ENCODE assay signal across 10 cellular contexts in the genomic region with DNA sequence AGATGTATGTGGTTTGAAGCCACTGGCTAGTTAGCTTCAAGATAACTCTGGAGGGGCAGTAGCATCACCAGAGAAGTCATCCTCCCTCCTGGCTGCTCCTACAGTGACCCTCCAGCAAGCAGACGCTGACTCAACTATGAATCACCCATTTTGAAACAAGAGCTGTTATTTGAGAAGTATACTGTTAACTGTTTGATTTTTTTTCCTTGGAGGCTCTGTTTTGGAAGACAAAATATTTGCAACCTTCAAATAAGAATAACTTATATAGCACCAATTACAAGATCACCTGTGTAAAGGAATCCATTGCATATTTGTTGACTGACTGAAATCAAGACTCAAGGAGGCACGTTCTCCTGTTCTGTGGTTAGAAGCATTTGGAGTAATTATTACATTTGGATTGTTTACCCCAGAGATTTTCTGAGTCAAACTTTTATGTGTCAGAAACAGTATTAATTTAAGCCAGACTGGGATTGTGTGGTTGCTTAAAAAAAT.
DNase-seq lines count a peak whose midpoint lies in the region; ATAC-seq and TF ChIP-seq lines count a peak whose summit lies in the region.
"Had no signal": no experiment of that assay in that cellular context is flagged by ENCODE, and none has a peak within 500 bp of the region (broad histone marks: within the 10 kb centered on the region; RNA-seq: fewer than 3 reads in every experiment).

No MANE protein-coding gene starts in this region.

- DNase-seq in activated CD8-positive, alpha-beta memory T cell treated with anti-CD3 and anti-CD28 coated beads, Interleukin-2, amount 10 ng/mL, durations not matched to agents 7 days and 5 days: no peak
- no peak for DNase-seq in activated CD8-positive, alpha-beta memory T cell treated with anti-CD3 and anti-CD28 coated beads for 24 hours
- DNase-seq in T1000 (lab: John Stamatoyannopoulos, UW): peak; percentile 11
- DNase-seq in hepatocyte (ENCODE audit: low spot score): peak; percentile 60
- no peak for DNase-seq in type B pancreatic cell (ENCODE audit: extremely low spot score, unreplicated experiment)
- DNase-seq in NCI-H446 treated with DMSO at 0.1 percent for 48 hours (lab: John Stamatoyannopoulos, UW): no peak
- DNase-seq in cerebellum (ENCODE audit: low spot score): no peak
- DNase-seq in coronary artery (ENCODE audit: low spot score): no peak
- DNase-seq: activated CD4-positive, alpha-beta T cell treated with anti-CD3 and anti-CD28 coated beads, Interleukin-2, amount 50 U/mL, for 48 hours had no signal

- H3K4me3 ChIP-seq in hepatocyte: no peak overlapping the region
- no peak overlapping the region for H3K4me3 ChIP-seq in coronary artery

- WGBS in hepatocyte (ENCODE audit: low lambda C conversion rate, missing lambda C conversion rate): 12% methylated on average over 2 of the region's 2 CpGs

- H3K36me3 ChIP-seq in hepatocyte (replicated peaks; ENCODE audit: insufficient read depth, low read depth): no peaks in the 10 kb centered on the region

- peaks cover 2% of the 10 kb centered on the region for H3K9me3 Mint-ChIP-seq in activated CD8-positive, alpha-beta memory T cell treated with anti-CD3 and anti-CD28 coated beads, Interleukin-2, amount 10 ng/mL, durations not matched to agents 7 days and 5 days (ENCODE audit: low read depth)
- no peaks in the 10 kb centered on the region for H3K9me3 Mint-ChIP-seq in type B pancreatic cell

- CTCF ChIA-PET in activated CD8-positive, alpha-beta memory T cell treated with anti-CD3 and anti-CD28 coated beads, Interleukin-2, amount 10 ng/mL, durations not matched to agents 7 days and 5 days (lab: Charles Lee): no interaction called here

- H2AFZ ChIP-seq in hepatocyte: no peak overlapping the region

- no peaks in the 10 kb centered on the region for H3K9me3 ChIP-seq in hepatocyte (ENCODE audit: low read depth)

- peaks cover 42% of the 10 kb centered on the region for H3K27me3 Mint-ChIP-seq in activated CD8-positive, alpha-beta memory T cell treated with anti-CD3 and anti-CD28 coated beads, Interleukin-2, amount 10 ng/mL, durations not matched to agents 7 days and 5 days
- peaks cover 14% of the 10 kb centered on the region for H3K27me3 Mint-ChIP-seq in type B pancreatic cell

- ATAC-seq in activated CD8-positive, alpha-beta memory T cell treated with anti-CD3 and anti-CD28 coated beads, Interleukin-2, amount 10 ng/mL, durations not matched to agents 7 days and 5 days: peak; percentile 47

- no peaks in the 10 kb centered on the region for H3K79me2 ChIP-seq in hepatocyte

- no peak overlapping the region for H3K27ac Mint-ChIP-seq in activated CD8-positive, alpha-beta memory T cell treated with anti-CD3 and anti-CD28 coated beads, Interleukin-2, amount 10 ng/mL, durations not matched to agents 7 days and 5 days
- peak overlapping the region; percentile 12 for H3K27ac Mint-ChIP-seq in type B pancreatic cell
- H3K27ac Mint-ChIP-seq: CD14-positive monocyte had no signal

- H3K36me3 Mint-ChIP-seq in activated CD8-positive, alpha-beta memory T cell treated with anti-CD3 and anti-CD28 coated beads, Interleukin-2, amount 10 ng/mL, durations not matched to agents 7 days and 5 days: no peaks in the 10 kb centered on the region
- no peaks in the 10 kb centered on the region for H3K36me3 Mint-ChIP-seq in type B pancreatic cell
- H3K36me3 Mint-ChIP-seq: CD14-positive monocyte had no signal

- no peak overlapping the region for H3K4me3 Mint-ChIP-seq in activated CD8-positive, alpha-beta memory T cell treated with anti-CD3 and anti-CD28 coated beads, Interleukin-2, amount 10 ng/mL, durations not matched to agents 7 days and 5 days
- H3K4me3 Mint-ChIP-seq in type B pancreatic cell: no peak overlapping the region

- no peaks in the 10 kb centered on the region for H3K27me3 ChIP-seq in hepatocyte

- H3K4me1 Mint-ChIP-seq in activated CD8-positive, alpha-beta memory T cell treated with anti-CD3 and anti-CD28 coated beads, Interleukin-2, amount 10 ng/mL, durations not matched to agents 7 days and 5 days: peaks cover 16% of the 10 kb centered on the region
- H3K4me1 Mint-ChIP-seq in type B pancreatic cell (ENCODE audit: unreplicated experiment): peaks cover 24% of the 10 kb centered on the region
- H3K4me1 Mint-ChIP-seq: CD14-positive monocyte had no signal

- TF ChIP-seq CTCF in hepatocyte (IDR thresholded peaks at IDR 0.05; ENCODE audit: poor library complexity) (no peak), type B pancreatic cell (conservative IDR thresholded peaks at IDR 0.05) (no peak), coronary artery (IDR thresholded peaks at IDR 0.05) (no peak)

- H4K20me1 ChIP-seq in hepatocyte (ENCODE audit: insufficient read depth, poor library complexity, severe bottlenecking): no peaks in the 10 kb centered on the region

- H3K27ac ChIP-seq in hepatocyte (peak overlapping the region; percentile 20), coronary artery (no peak overlapping the region)

- H3K4me2 ChIP-seq in hepatocyte: peak overlapping the region; percentile 45

- H3K9me2 ChIP-seq in hepatocyte (replicated peaks; ENCODE audit: insufficient read depth): no peaks in the 10 kb centered on the region

- peaks cover 37% of the 10 kb centered on the region for H3K4me1 ChIP-seq in hepatocyte (ENCODE audit: insufficient read depth)

Comparison
In these comparisons a context has a peak if more than half of its experiments do, and no peak if none do; other contexts are left out.
1. DNase-seq: peak in T1000 (single experiment) and hepatocyte (single experiment); none in activated CD8-positive, alpha-beta memory T cell treated with anti-CD3 and anti-CD28 coated beads, Interleukin-2, amount 10 ng/mL, durations not matched to agents 7 days and 5 days (single experiment), activated CD8-positive, alpha-beta memory T cell treated with anti-CD3 and anti-CD28 coated beads for 24 hours (single experiment), type B pancreatic cell (single experiment), NCI-H446 treated with DMSO at 0.1 percent for 48 hours (single experiment), cerebellum (single experiment) and coronary artery (single experiment).